ENCODE assay signal across 25 cellular contexts in genomic region chrX:20028588-20028987, GRCh38. TPM values are rescaled to one million over a fixed set of nuclear protein-coding genes. Genes with fewer than 3 reads are reported as not detected.
DNase-seq lines count a peak whose midpoint lies in the region; ATAC-seq, FAIRE-seq and TF ChIP-seq lines count a peak whose summit lies in the region.
"Had no signal": no experiment of that assay in that cellular context is flagged by ENCODE, and none has a peak within 500 bp of the region (broad histone marks: within the 10 kb centered on the region; RNA-seq: fewer than 3 reads in every experiment).

No MANE protein-coding gene starts in this region.

- no peak overlapping the region for H3K23ac ChIP-seq in trophoblast cell (ENCODE audit: low read length)

- H2AFZ ChIP-seq in DND-41 (ENCODE audit: low read depth, low read length) (peak overlapping the region; percentile 66; the same call in 1 of the 2 replicates), trophoblast cell (ENCODE audit: insufficient read depth, low read length, poor library complexity) (no peak overlapping the region)
- H2AFZ ChIP-seq: GM23338 had no signal

- H3K27ac ChIP-seq in A549 (no peak overlapping the region), DND-41 (ENCODE audit: low read length) (peak overlapping the region; percentile 73), VCaP (peak overlapping the region; percentile 97), trophoblast cell (ENCODE audit: low read depth, low read length) (no peak overlapping the region), tibial nerve (no peak overlapping the region)
- H3K27ac ChIP-seq: RWPE1, SK-N-MC had no signal

- no peak overlapping the region for H3K18ac ChIP-seq in trophoblast cell (ENCODE audit: low read length)

- H3K4me2 ChIP-seq in A549: no peak overlapping the region
- H3K4me2 ChIP-seq in DND-41 (ENCODE audit: insufficient read depth, low read length): 0 out of 2 replicates have a peak overlapping the region, but pooled peaks have one; percentile 28
- no peak overlapping the region for H3K4me2 ChIP-seq in trophoblast cell (ENCODE audit: low read length)
- H3K4me2 ChIP-seq: GM23338 had no signal

- no peak overlapping the region for H4K91ac ChIP-seq in trophoblast cell (ENCODE audit: low read depth, low read length)

- TF ChIP-seq CTCF in A549 (IDR thresholded peaks at IDR 0.05) (no peak), DND-41 (IDR thresholded peaks at IDR 0.05; ENCODE audit: borderline replicate concordance, extremely low read depth, low read length, poor library complexity, severe bottlenecking) (no peak), VCaP (conservative IDR thresholded peaks at IDR 0.05) (no peak), tibial nerve (IDR thresholded peaks at IDR 0.05) (no peak)

- ATAC-seq in A549 (no peak), DND-41 (ENCODE audit: insufficient read depth, low read depth) (peak; percentile 79), GM21786 (IDR thresholded peaks at IDR 0.05; ENCODE audit: unreplicated experiment) (no peak)
- ATAC-seq: GM23338, Panc1 had no signal

- H2AK5ac ChIP-seq in trophoblast cell (ENCODE audit: low read length): no peak overlapping the region

- H3K4ac ChIP-seq in trophoblast cell (ENCODE audit: low read depth, low read length): no peak overlapping the region

- H3K36me3 ChIP-seq in DND-41 (ENCODE audit: insufficient read depth, low read length) (no peaks in the 10 kb centered on the region), trophoblast cell (ENCODE audit: control insufficient read depth in 1 of 2, insufficient read depth in 2 of 2, low read length in 2 of 2) (no peaks in the 10 kb centered on the region), tibial nerve (no peaks in the 10 kb centered on the region)

- H3K4me3 ChIP-seq in A549: no peak overlapping the region
- no peak overlapping the region for H3K4me3 ChIP-seq in DND-41 (ENCODE audit: low read depth in 1 of 2, low read length in 2 of 2)
- H3K4me3 ChIP-seq in trophoblast cell (ENCODE audit: low read depth, low read length): no peak overlapping the region
- no peak overlapping the region for H3K4me3 ChIP-seq in tibial nerve
- H3K4me3 ChIP-seq: GM23338, SK-N-MC had no signal

- DNase-seq in A549 (ENCODE audit: low read depth in 1 of 2, low spot score in 1 of 2) (no peak), DND-41 (peak; percentile 72), trophoblast cell (no peak), NCI-H510A treated with DMSO at 0.1 percent for 48 hours (lab: John Stamatoyannopoulos, UW) (no peak), tibial nerve (ENCODE audit: low spot score in 2 of 2) (no peak)
- DNase-seq: DMS153, H9, HFFc6, IMR-90, NCI-H1092, NCI-H1417 treated with DMSO at 0.1 percent for 48 hours, NCI-H1694 treated with DMSO at 0.1 percent for 48 hours, NCI-H2081, NCI-H2227 treated with DMSO at 0.1 percent for 48 hours, NCI-H69, SHP77 treated with DMSO at 0.1 percent for 48 hours had no signal

- WGBS in A549 (ENCODE audit: missing lambda C conversion rate): 96% methylated on average over 8 of the region's 8 CpGs
- no CpG with 5 or more reads among the region's 8 CpGs for WGBS in trophoblast cell (ENCODE audit: extremely low coverage, insufficient coverage, insufficient read length)
- 84 to 94% methylated on average over 8 of the region's 8 CpGs for WGBS in tibial nerve, 2 donors

- H3K27me3 ChIP-seq in DND-41 (ENCODE audit: insufficient read depth, low read length, poor library complexity) (no peaks in the 10 kb centered on the region), trophoblast cell (ENCODE audit: insufficient read depth, low read length) (no peaks in the 10 kb centered on the region), tibial nerve (no peaks in the 10 kb centered on the region)

- no peaks in the 10 kb centered on the region for H3K79me2 ChIP-seq in DND-41 (ENCODE audit: insufficient read depth, low read length)
- H3K79me2 ChIP-seq in trophoblast cell (ENCODE audit: control insufficient read depth, insufficient read depth, low read length, poor library complexity): no peaks in the 10 kb centered on the region

- no peaks in the 10 kb centered on the region for H4K20me1 ChIP-seq in DND-41 (ENCODE audit: insufficient read depth, low read length)

- TF ChIP-seq EP300 in A549 (IDR thresholded peaks at IDR 0.05) (no peak), tibial nerve (IDR thresholded peaks at IDR 0.05) (no peak)

- no peak overlapping the region for H2BK12ac ChIP-seq in trophoblast cell (ENCODE audit: low read length)

- no peak overlapping the region for H3K14ac ChIP-seq in trophoblast cell (ENCODE audit: low read length)

- FAIRE-seq in A549 (lab: Jason Lieb, UNC): peak; percentile 18
- FAIRE-seq: GM19239, HTR-8/SVneo had no signal

- TF ChIP-seq POLR2A in A549 (IDR thresholded peaks at IDR 0.05; ENCODE audit: low read length) (no peak), tibial nerve (IDR thresholded peaks at IDR 0.05) (no peak)

- POLR2A ChIA-PET in A549 (lab: Yijun Ruan, JAX): no interaction called here

- H4K12ac ChIP-seq in trophoblast cell (ENCODE audit: low read depth, low read length): no peak overlapping the region

- H3K9me3 ChIP-seq in A549 (no peaks in the 10 kb centered on the region), DND-41 (ENCODE audit: insufficient read depth, low read length, severe bottlenecking) (no peaks in the 10 kb centered on the region), trophoblast cell (ENCODE audit: insufficient read depth, low read depth, low read length) (no peaks in the 10 kb centered on the region), tibial nerve (no peaks in the 10 kb centered on the region)

- H3K9ac ChIP-seq in DND-41 (ENCODE audit: low read depth, low read length) (no peak overlapping the region), trophoblast cell (ENCODE audit: low read length) (no peak overlapping the region)
- H3K9ac ChIP-seq: KMS-11 had no signal

- no peak overlapping the region for H2BK5ac ChIP-seq in trophoblast cell (ENCODE audit: low read depth, low read length, poor library complexity)

- H3K79me1 ChIP-seq in trophoblast cell (ENCODE audit: low read length): peaks cover 15% of the 10 kb centered on the region

- H3K4me1 ChIP-seq in A549 (peaks cover 22% of the 10 kb centered on the region; the same call in 2 of the 3 replicates), DND-41 (ENCODE audit: insufficient read depth, low read length) (peaks cover 56% of the 10 kb centered on the region), trophoblast cell (ENCODE audit: control insufficient read depth in 1 of 2, insufficient read depth in 2 of 2, low read length in 2 of 2) (peaks cover 10 to 18% of the 10 kb centered on the region in 2 experiments), tibial nerve (no peaks in the 10 kb centered on the region)

- H2BK120ac ChIP-seq in trophoblast cell (ENCODE audit: insufficient read depth, low read length, poor library complexity): peak overlapping the region; percentile 5

- no peak for TF ChIP-seq RAD21 in A549 (conservative IDR thresholded peaks at IDR 0.05 in 1 of 2, IDR thresholded peaks at IDR 0.05 in 1 of 2)

- H4K8ac ChIP-seq in trophoblast cell (ENCODE audit: low read depth, low read length): no peak overlapping the region

- CTCF ChIA-PET in A549 (lab: Yijun Ruan, JAX): interaction anchor here (1.2 kb wide), 1 partner anchor 37 kb away, joined by 3 read pairs; no protein-coding TSS in a partner anchor

TF ChIP-seq in A549, 52 proteins besides CTCF, POLR2A, EP300 and RAD21 (continues in another document):
- no peak for TF ChIP-seq TFCP2L1 (CRISPR knock-in tag; IDR thresholded peaks at IDR 0.05)
- TF ChIP-seq FOSL2 (IDR thresholded peaks at IDR 0.05): no peak
- TF ChIP-seq FOSL2 (CRISPR knock-in tag; IDR thresholded peaks at IDR 0.05): no peak
- TF ChIP-seq USF2 (IDR thresholded peaks at IDR 0.05): no peak
- TF ChIP-seq MYC (IDR thresholded peaks at IDR 0.05; ENCODE audit: borderline replicate concordance, low read length): no peak
- TF ChIP-seq HOXB5 (CRISPR knock-in tag; IDR thresholded peaks at IDR 0.05): no peak
- no peak for TF ChIP-seq CBX2 (IDR thresholded peaks at IDR 0.05; ENCODE audit: borderline replicate concordance, low read depth)
- TF ChIP-seq FOSB (CRISPR knock-in tag; IDR thresholded peaks at IDR 0.05): no peak
- TF ChIP-seq KDM5A (IDR thresholded peaks at IDR 0.05): no peak
- TF ChIP-seq BCL3 (IDR thresholded peaks at IDR 0.05): no peak
- no peak for TF ChIP-seq MAZ (IDR thresholded peaks at IDR 0.05; ENCODE audit: borderline replicate concordance, low read depth, low read length)
- no peak for TF ChIP-seq RFX5 (IDR thresholded peaks at IDR 0.05)
- TF ChIP-seq HES2 (IDR thresholded peaks at IDR 0.05): no peak
- TF ChIP-seq ZNF302 (CRISPR knock-in tag; IDR thresholded peaks at IDR 0.05): no peak
- TF ChIP-seq GATA3 (IDR thresholded peaks at IDR 0.05; ENCODE audit: borderline replicate concordance): no peak
- no peak for TF ChIP-seq ESRRA (IDR thresholded peaks at IDR 0.05; ENCODE audit: borderline replicate concordance, low read length)

RNA-seq across cellular contexts. Expression of gene BCLAF3, which starts 37.7 kb away (rescaled TPM):
- 4.1 TPM in 2 replicates for polyA plus RNA-seq in A549 (2011; rRNA removed)
- polyA plus RNA-seq in A549 (2012; cell fraction: cytosol; rRNA removed): 0.46 and 0.53 TPM in 2 replicates
- 1.1 and 2.8 TPM in 2 replicates for polyA plus RNA-seq in A549 (2012; cell fraction: nucleus; rRNA removed)
- 3.7 to 4.8 TPM (median 4.0 TPM) in 3 replicates for polyA plus RNA-seq in A549 (2017; fragmentation: RNase III; extraction: RNeasy Plus Mini Kit Qiagen cat#74134 plus additional on column Dnase treatment)
- polyA minus RNA-seq in A549 (2011; rRNA and poly(A)+ RNA removed): 2.5 and 2.7 TPM in 2 replicates
- 4.9 and 5.1 TPM in 2 replicates for polyA plus RNA-seq in trophoblast cell (2013)
- 10 to 100 TPM; 11.6 to 22.2 (median 16.5) TPM for total RNA-seq in tibial nerve

Comparison
In these comparisons a context has a peak if more than half of its experiments do, and no peak if none do; other contexts are left out.
1. H3K27ac ChIP-seq: peak in DND-41 (single experiment) and VCaP (single experiment); none in A549 (0 of 2), trophoblast cell (single experiment) and tibial nerve (0 of 4).